Comparison of ENCODE assay signal across 1 cellular context in the genomic region with DNA sequence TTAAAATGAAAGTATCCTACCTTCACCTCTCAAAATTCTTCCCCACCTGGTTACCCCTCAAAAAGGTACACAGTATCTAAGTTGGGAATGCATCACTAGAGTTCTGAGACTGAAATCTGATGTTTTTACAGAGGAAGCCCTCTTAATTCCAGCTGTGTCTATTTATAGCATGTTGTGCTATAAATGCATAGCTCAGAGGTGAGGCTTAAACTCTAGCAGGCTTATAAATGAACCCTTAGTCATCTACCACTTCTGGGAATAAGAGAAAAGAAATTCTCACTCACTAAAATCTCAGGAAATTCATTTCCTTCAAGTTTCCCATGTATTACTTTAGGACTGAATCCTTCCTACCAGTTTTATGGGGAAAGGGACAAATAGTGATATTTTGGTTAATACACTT.
TF ChIP-seq lines count a peak whose summit lies in the region.

No MANE protein-coding gene starts in this region.

TF ChIP-seq in GM23338, 12 proteins besides CTCF, POLR2A, EP300 and RAD21 (continued from another document):
- no peak for TF ChIP-seq POLR2AphosphoS5 (IDR thresholded peaks at IDR 0.05; ENCODE audit: low read depth)
- no peak for TF ChIP-seq STAT1 (IDR thresholded peaks at IDR 0.05; ENCODE audit: unreplicated experiment)
- no peak for TF ChIP-seq CREB1 (CRISPR knock-in tag; IDR thresholded peaks at IDR 0.05; ENCODE audit: low read depth)
- no peak for TF ChIP-seq NANOG (IDR thresholded peaks at IDR 0.05; ENCODE audit: borderline replicate concordance)
- TF ChIP-seq, protein P1, sequence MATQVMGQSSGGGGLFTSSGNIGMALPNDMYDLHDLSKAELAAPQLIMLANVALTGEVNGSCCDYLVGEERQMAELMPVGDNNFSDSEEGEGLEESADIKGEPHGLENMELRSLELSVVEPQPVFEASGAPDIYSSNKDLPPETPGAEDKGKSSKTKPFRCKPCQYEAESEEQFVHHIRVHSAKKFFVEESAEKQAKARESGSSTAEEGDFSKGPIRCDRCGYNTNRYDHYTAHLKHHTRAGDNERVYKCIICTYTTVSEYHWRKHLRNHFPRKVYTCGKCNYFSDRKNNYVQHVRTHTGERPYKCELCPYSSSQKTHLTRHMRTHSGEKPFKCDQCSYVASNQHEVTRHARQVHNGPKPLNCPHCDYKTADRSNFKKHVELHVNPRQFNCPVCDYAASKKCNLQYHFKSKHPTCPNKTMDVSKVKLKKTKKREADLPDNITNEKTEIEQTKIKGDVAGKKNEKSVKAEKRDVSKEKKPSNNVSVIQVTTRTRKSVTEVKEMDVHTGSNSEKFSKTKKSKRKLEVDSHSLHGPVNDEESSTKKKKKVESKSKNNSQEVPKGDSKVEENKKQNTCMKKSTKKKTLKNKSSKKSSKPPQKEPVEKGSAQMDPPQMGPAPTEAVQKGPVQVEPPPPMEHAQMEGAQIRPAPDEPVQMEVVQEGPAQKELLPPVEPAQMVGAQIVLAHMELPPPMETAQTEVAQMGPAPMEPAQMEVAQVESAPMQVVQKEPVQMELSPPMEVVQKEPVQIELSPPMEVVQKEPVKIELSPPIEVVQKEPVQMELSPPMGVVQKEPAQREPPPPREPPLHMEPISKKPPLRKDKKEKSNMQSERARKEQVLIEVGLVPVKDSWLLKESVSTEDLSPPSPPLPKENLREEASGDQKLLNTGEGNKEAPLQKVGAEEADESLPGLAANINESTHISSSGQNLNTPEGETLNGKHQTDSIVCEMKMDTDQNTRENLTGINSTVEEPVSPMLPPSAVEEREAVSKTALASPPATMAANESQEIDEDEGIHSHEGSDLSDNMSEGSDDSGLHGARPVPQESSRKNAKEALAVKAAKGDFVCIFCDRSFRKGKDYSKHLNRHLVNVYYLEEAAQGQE (IDR thresholded peaks at IDR 0.05; ENCODE audit: unreplicated experiment) = no peak
- TF ChIP-seq, protein P2, sequence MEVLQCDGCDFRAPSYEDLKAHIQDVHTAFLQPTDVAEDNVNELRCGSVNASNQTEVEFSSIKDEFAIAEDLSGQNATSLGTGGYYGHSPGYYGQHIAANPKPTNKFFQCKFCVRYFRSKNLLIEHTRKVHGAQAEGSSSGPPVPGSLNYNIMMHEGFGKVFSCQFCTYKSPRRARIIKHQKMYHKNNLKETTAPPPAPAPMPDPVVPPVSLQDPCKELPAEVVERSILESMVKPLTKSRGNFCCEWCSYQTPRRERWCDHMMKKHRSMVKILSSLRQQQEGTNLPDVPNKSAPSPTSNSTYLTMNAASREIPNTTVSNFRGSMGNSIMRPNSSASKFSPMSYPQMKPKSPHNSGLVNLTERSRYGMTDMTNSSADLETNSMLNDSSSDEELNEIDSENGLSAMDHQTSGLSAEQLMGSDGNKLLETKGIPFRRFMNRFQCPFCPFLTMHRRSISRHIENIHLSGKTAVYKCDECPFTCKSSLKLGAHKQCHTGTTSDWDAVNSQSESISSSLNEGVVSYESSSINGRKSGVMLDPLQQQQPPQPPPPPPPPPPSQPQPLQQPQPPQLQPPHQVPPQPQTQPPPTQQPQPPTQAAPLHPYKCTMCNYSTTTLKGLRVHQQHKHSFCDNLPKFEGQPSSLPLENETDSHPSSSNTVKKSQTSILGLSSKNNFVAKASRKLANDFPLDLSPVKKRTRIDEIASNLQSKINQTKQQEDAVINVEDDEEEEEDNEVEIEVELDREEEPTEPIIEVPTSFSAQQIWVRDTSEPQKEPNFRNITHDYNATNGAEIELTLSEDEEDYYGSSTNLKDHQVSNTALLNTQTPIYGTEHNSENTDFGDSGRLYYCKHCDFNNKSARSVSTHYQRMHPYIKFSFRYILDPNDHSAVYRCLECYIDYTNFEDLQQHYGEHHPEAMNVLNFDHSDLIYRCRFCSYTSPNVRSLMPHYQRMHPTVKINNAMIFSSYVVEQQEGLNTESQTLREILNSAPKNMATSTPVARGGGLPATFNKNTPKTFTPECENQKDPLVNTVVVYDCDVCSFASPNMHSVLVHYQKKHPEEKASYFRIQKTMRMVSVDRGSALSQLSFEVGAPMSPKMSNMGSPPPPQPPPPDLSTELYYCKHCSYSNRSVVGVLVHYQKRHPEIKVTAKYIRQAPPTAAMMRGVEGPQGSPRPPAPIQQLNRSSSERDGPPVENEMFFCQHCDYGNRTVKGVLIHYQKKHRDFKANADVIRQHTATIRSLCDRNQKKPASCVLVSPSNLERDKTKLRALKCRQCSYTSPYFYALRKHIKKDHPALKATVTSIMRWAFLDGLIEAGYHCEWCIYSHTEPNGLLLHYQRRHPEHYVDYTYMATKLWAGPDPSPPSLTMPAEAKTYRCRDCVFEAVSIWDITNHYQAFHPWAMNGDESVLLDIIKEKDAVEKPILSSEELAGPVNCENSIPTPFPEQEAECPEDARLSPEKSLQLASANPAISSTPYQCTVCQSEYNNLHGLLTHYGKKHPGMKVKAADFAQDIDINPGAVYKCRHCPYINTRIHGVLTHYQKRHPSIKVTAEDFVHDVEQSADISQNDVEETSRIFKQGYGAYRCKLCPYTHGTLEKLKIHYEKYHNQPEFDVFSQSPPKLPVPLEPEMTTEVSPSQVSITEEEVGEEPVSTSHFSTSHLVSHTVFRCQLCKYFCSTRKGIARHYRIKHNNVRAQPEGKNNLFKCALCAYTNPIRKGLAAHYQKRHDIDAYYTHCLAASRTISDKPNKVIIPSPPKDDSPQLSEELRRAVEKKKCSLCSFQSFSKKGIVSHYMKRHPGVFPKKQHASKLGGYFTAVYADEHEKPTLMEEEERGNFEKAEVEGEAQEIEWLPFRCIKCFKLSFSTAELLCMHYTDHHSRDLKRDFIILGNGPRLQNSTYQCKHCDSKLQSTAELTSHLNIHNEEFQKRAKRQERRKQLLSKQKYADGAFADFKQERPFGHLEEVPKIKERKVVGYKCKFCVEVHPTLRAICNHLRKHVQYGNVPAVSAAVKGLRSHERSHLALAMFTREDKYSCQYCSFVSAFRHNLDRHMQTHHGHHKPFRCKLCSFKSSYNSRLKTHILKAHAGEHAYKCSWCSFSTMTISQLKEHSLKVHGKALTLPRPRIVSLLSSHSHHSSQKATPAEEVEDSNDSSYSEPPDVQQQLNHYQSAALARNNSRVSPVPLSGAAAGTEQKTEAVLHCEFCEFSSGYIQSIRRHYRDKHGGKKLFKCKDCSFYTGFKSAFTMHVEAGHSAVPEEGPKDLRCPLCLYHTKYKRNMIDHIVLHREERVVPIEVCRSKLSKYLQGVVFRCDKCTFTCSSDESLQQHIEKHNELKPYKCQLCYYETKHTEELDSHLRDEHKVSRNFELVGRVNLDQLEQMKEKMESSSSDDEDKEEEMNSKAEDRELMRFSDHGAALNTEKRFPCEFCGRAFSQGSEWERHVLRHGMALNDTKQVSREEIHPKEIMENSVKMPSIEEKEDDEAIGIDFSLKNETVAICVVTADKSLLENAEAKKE (CRISPR knock-in tag; IDR thresholded peaks at IDR 0.05) = no peak
- TF ChIP-seq EZH2phosphoT487 (IDR thresholded peaks at IDR 0.05; ENCODE audit: unreplicated experiment) = no peak
- TF ChIP-seq, protein P3, sequence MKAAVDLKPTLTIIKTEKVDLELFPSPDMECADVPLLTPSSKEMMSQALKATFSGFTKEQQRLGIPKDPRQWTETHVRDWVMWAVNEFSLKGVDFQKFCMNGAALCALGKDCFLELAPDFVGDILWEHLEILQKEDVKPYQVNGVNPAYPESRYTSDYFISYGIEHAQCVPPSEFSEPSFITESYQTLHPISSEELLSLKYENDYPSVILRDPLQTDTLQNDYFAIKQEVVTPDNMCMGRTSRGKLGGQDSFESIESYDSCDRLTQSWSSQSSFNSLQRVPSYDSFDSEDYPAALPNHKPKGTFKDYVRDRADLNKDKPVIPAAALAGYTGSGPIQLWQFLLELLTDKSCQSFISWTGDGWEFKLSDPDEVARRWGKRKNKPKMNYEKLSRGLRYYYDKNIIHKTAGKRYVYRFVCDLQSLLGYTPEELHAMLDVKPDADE (IDR thresholded peaks at IDR 0.05) = no peak
- no peak for TF ChIP-seq JUNB (IDR thresholded peaks at IDR 0.05; ENCODE audit: unreplicated experiment)
- TF ChIP-seq EZH2 (IDR thresholded peaks at IDR 0.05; ENCODE audit: low read depth, unreplicated experiment) = no peak
- no peak for TF ChIP-seq ZNF331 (CRISPR knock-in tag; IDR thresholded peaks at IDR 0.05; ENCODE audit: low read depth)
